In the genomic region with DNA sequence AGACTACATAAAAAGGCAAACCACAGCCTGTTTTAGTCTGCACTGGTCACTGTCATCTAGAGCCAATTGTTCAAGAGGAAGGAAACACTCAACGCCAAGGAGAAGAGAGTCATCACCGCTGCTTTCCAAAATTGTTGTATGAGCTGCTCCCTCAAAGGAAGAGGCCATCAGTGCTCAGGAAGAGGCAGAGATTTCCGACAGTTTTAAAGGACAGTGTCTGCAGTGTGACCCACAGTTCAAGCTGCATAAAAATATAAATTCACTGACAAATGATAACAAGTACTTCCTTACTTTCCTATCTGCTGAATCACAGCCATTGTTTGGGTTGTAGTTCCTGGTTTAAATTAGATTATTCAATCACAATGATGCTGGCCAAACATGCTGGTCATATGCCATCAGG, we compare ENCODE assay signal across 1 cellular context.
TF ChIP-seq lines count a peak whose summit lies in the region.

No MANE protein-coding gene starts in this region.

TF ChIP-seq in IMR-90, 13 proteins besides CTCF, POLR2A, EP300 and RAD21 (continued from another document):
- TF ChIP-seq, protein P1, sequence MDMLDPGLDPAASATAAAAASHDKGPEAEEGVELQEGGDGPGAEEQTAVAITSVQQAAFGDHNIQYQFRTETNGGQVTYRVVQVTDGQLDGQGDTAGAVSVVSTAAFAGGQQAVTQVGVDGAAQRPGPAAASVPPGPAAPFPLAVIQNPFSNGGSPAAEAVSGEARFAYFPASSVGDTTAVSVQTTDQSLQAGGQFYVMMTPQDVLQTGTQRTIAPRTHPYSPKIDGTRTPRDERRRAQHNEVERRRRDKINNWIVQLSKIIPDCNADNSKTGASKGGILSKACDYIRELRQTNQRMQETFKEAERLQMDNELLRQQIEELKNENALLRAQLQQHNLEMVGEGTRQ (IDR thresholded peaks at IDR 0.05; ENCODE audit: low read depth, low read length) = no peak
- TF ChIP-seq RCOR1 (IDR thresholded peaks at IDR 0.05; ENCODE audit: insufficient replicate concordance, low read length) = no peak
- TF ChIP-seq RFX5 (IDR thresholded peaks at IDR 0.05; ENCODE audit: low read depth, low read length) = no peak
- no peak for TF ChIP-seq FOS (IDR thresholded peaks at IDR 0.05; ENCODE audit: low read depth, low read length)
- TF ChIP-seq MXI1 (IDR thresholded peaks at IDR 0.05; ENCODE audit: borderline replicate concordance, low read depth, low read length) = no peak
- TF ChIP-seq ELK1 (IDR thresholded peaks at IDR 0.05; ENCODE audit: borderline replicate concordance, low read depth, low read length) = no peak
